In the genomic region with DNA sequence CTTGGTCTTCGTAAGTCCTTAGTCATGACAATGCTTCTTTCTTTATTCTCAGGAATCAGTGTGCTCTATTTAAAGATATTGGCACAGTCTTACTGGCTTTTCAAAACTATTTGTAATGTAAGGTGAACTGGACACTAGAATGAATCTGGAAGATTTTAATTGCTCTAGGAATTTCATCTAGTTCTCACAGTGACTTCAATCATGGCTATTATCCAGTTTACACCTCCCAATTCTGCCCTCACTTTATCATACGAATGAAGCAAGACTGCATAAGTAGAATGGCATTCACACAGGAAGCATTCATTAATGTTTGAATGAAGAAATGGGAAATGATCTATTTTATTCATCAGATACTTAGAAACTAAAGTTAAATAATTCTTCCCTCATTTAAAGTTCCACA, we compare ENCODE assay signal across 35 cellular contexts. TPM values are rescaled to one million over a fixed set of nuclear protein-coding genes. Genes with fewer than 3 reads are reported as not detected.
"Had no signal": no experiment of that assay in that cellular context is flagged by ENCODE, and none has a peak within 500 bp of the region (broad histone marks: within the 10 kb centered on the region; RNA-seq: fewer than 3 reads in every experiment).

No MANE protein-coding gene starts in this region.

- H3K27ac ChIP-seq: body of pancreas, breast epithelium, coronary artery, KMS-11, SJCRH30, SK-N-MC had no signal

- H3K4me1 Mint-ChIP-seq: activated naive CD4-positive, alpha-beta T cell treated with anti-CD3 and anti-CD28 coated beads, Interleukin-2, amount 50 U/mL, for 24 hours had no signal

- H3K4me2 ChIP-seq: KMS-11 had no signal

- H3K4me3 ChIP-seq: body of pancreas, breast epithelium, coronary artery, SJCRH30, SK-N-MC had no signal

- H3K4me1 ChIP-seq: body of pancreas, breast epithelium, SJCRH30 had no signal

- H3K27ac Mint-ChIP-seq: activated CD4-positive, alpha-beta memory T cell treated with anti-CD3 and anti-CD28 coated beads, Interleukin-2, amount 10 ng/mL, durations not matched to agents 7 days and 5 days; activated CD4-positive, alpha-beta T cell treated with anti-CD3 and anti-CD28 coated beads for 36 hours; activated CD8-positive, alpha-beta memory T cell treated with anti-CD3 and anti-CD28 coated beads, Interleukin-2, amount 10 ng/mL, durations not matched to agents 7 days and 5 days; activated naive CD4-positive, alpha-beta T cell treated with anti-CD3 and anti-CD28 coated beads, Interleukin-2, amount 50 U/mL, for 24 hours; T-helper 1 cell treated with Interleukin-12 subunit alpha and Interleukin-12 subunit beta and Interleukin-4 antibody, amounts not matched to agents 30 μg/mL and 1 μg/mL, for 36 hours; T-helper 2 cell treated with Interferon-gamma antibody and Interleukin-4, amounts not matched to agents 5 μg/mL and 100 μg/mL, for 36 hours; WTC11 had no signal

- H3K9me3 Mint-ChIP-seq: activated CD4-positive, alpha-beta memory T cell treated with anti-CD3 and anti-CD28 coated beads, Interleukin-2, amount 10 ng/mL, durations not matched to agents 7 days and 5 days; T-helper 1 cell treated with Interleukin-12 subunit alpha and Interleukin-12 subunit beta and Interleukin-4 antibody, amounts not matched to agents 30 μg/mL and 1 μg/mL, for 36 hours; T-helper 2 cell treated with Interferon-gamma antibody and Interleukin-4, amounts not matched to agents 5 μg/mL and 100 μg/mL, for 36 hours had no signal

- DNase-seq: activated CD4-positive, alpha-beta memory T cell treated with anti-CD3 and anti-CD28 coated beads, Interleukin-2, amount 10 ng/mL, durations not matched to agents 7 days and 5 days; activated CD4-positive, alpha-beta T cell treated with anti-CD3 and anti-CD28 coated beads for 36 hours; activated CD4-positive, alpha-beta T cell treated with anti-CD3 and anti-CD28 coated beads, Interleukin-2, amount 50 U/mL, for 1 hour; activated CD8-positive, alpha-beta memory T cell treated with anti-CD3 and anti-CD28 coated beads for 24 hours; activated CD8-positive, alpha-beta memory T cell treated with anti-CD3 and anti-CD28 coated beads, Interleukin-2, amount 10 ng/mL, durations not matched to agents 7 days and 5 days; activated CD8-positive, alpha-beta memory T cell treated with anti-CD3 and anti-CD28 coated beads, Interleukin-2, amount 50 U/mL, for 48 hours; activated effector memory CD4-positive, alpha-beta T cell treated with Interleukin-2 at 50 U/mL for 16 hours; activated naive CD4-positive, alpha-beta T cell treated with Interleukin-2 at 50 U/mL for 16 hours; activated T-cell treated with anti-CD3 and anti-CD28 coated beads, Interleukin-2, amount 50 U/mL, for 48 hours; aorta; body of pancreas; MM.1S; NCI-H1092 treated with DMSO at 0.1 percent for 48 hours; NCI-H1417; NCI-H1694; NCI-H2029; NCI-H2171; NCI-H446; NCI-H510A treated with DMSO at 0.1 percent for 48 hours; NCI-H69; SHP77; SJCRH30 had no signal

- H3K9me3 ChIP-seq: body of pancreas, breast epithelium, SJCRH30 had no signal

- H3K36me3 Mint-ChIP-seq: activated naive CD4-positive, alpha-beta T cell treated with anti-CD3 and anti-CD28 coated beads, Interleukin-2, amount 50 U/mL, for 24 hours; WTC11 had no signal

- H3K36me3 ChIP-seq: breast epithelium, SJCRH30 had no signal

- H3K27me3 ChIP-seq: body of pancreas, breast epithelium, SJCRH30 had no signal

- H3K27me3 Mint-ChIP-seq: activated CD4-positive, alpha-beta T cell treated with anti-CD3 and anti-CD28 coated beads for 36 hours; activated CD8-positive, alpha-beta memory T cell treated with anti-CD3 and anti-CD28 coated beads, Interleukin-2, amount 10 ng/mL, durations not matched to agents 7 days and 5 days; activated naive CD4-positive, alpha-beta T cell treated with anti-CD3 and anti-CD28 coated beads, Interleukin-2, amount 50 U/mL, for 24 hours had no signal

- H3K9ac ChIP-seq: KMS-11 had no signal

- H3K4me3 Mint-ChIP-seq: activated CD4-positive, alpha-beta memory T cell treated with anti-CD3 and anti-CD28 coated beads, Interleukin-2, amount 10 ng/mL, durations not matched to agents 7 days and 5 days; activated CD4-positive, alpha-beta T cell treated with anti-CD3 and anti-CD28 coated beads for 36 hours; activated CD8-positive, alpha-beta memory T cell treated with anti-CD3 and anti-CD28 coated beads, Interleukin-2, amount 10 ng/mL, durations not matched to agents 7 days and 5 days; activated naive CD4-positive, alpha-beta T cell treated with anti-CD3 and anti-CD28 coated beads, Interleukin-2, amount 50 U/mL, for 24 hours; T-helper 1 cell treated with Interleukin-12 subunit alpha and Interleukin-12 subunit beta and Interleukin-4 antibody, amounts not matched to agents 30 μg/mL and 1 μg/mL, for 36 hours; T-helper 2 cell treated with Interferon-gamma antibody and Interleukin-4, amounts not matched to agents 5 μg/mL and 100 μg/mL, for 36 hours; WTC11 had no signal

- ATAC-seq: activated CD4-positive, CD25-positive, alpha-beta regulatory T cell treated with anti-CD3 and anti-CD28 coated beads, Interleukin-2, amount 50 U/mL, for 24 hours; activated CD8-positive, alpha-beta memory T cell treated with anti-CD3 and anti-CD28 coated beads, Interleukin-2, amount 10 ng/mL, durations not matched to agents 7 days and 5 days; body of pancreas; Panc1; WTC11 had no signal

RNA-seq across cellular contexts. Expression of a gene that starts 26.7 kb away (rescaled TPM):
- total RNA-seq: activated CD4-positive, alpha-beta memory T cell treated with anti-CD3 and anti-CD28 coated beads, Interleukin-2, amount 10 ng/mL, durations not matched to agents 7 days and 5 days; activated CD4-positive, alpha-beta T cell treated with anti-CD3 and anti-CD28 coated beads for 36 hours; activated CD8-positive, alpha-beta memory T cell treated with anti-CD3 and anti-CD28 coated beads, Interleukin-2, amount 10 ng/mL, durations not matched to agents 7 days and 5 days; aorta; body of pancreas; breast epithelium; cardiac septum; LHCN-M2; RPMI7951; SJCRH30 had no signal

RNA-seq across cellular contexts. Expression of a gene that starts 31.8 kb away (rescaled TPM):
- total RNA-seq: body of pancreas, cardiac septum, RPMI7951, WTC11 had no signal
